20 cellular contexts compared by ENCODE assay signal in the genomic region with DNA sequence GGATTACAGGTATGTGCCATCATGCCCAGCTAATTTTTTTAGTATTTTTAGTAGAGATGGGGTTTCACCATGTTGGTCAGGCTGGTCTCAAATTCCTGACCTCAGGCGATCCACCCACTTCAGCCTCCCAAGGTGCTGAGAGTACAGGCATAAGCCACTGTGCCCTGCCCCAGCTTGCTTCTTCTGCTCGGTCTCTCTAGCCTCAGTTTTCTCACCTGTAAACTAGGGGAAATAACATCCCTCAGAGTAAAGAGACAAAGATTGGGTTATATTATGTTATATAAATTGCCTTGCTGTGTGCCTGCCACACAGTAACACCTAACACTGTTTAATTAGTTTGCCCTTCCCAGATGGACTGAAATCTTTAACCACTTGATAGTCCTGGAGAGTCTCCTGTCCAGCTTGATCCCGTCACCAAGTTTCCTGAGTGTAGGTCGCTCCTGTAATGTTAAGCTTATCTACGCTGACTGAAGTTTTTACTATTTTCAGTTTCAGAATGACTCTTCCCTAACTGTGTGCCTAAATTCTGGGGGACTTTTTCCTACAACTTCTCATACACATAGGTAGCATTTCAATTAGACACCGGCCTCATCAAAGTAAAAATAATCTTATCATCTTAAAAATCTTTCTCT.
DNase-seq lines count a peak whose midpoint lies in the region; ATAC-seq, FAIRE-seq and TF ChIP-seq lines count a peak whose summit lies in the region.
"Had no signal": no experiment of that assay in that cellular context is flagged by ENCODE, and none has a peak within 500 bp of the region (broad histone marks: within the 10 kb centered on the region; RNA-seq: fewer than 3 reads in every experiment).

No MANE protein-coding gene starts in this region.

- ATAC-seq in HG02885 (IDR thresholded peaks at IDR 0.05; ENCODE audit: poor library complexity, unreplicated experiment) = peak; percentile 89
- ATAC-seq in HG03575 (IDR thresholded peaks at IDR 0.05; ENCODE audit: extremely low read depth, insufficient number of reproducible peaks, low FRiP score, unreplicated experiment) = peak; percentile 53
- ATAC-seq in stimulated activated naive B cell treated with anti-CD40 and anti-IgM and Interleukin-4, amounts not matched to agents 10 μg/mL and 1 μg/mL and 100 μg/mL, for 72 hours (replicated peaks) = no peak
- no peak for ATAC-seq in HG02763 (IDR thresholded peaks at IDR 0.05; ENCODE audit: unreplicated experiment)
- ATAC-seq: activated T-helper 17 cell treated with anti-CD3 and anti-CD28 coated beads, Interleukin-2, amount 50 U/mL, for 72 hours; body of pancreas; heart left ventricle had no signal

- H3K4me1 Mint-ChIP-seq in nephron progenitor cell (no peaks in the 10 kb centered on the region), glutamatergic neuron (ENCODE audit: low read depth, unreplicated experiment) (peaks cover 14% of the 10 kb centered on the region)
- no peaks in the 10 kb centered on the region for H3K4me1 Mint-ChIP-seq in stimulated activated naive B cell treated with anti-CD40 and anti-IgM and Interleukin-4, amounts not matched to agents 10 μg/mL and 1 μg/mL and 100 μg/mL, for 72 hours
- H3K4me1 Mint-ChIP-seq: activated T-helper 17 cell treated with anti-CD3 and anti-CD28 coated beads, Interleukin-2, amount 50 U/mL, for 72 hours had no signal

- H3K4me3 Mint-ChIP-seq in nephron progenitor cell (no peak overlapping the region), glutamatergic neuron (ENCODE audit: unreplicated experiment) (no peak overlapping the region)
- H3K4me3 Mint-ChIP-seq in stimulated activated naive B cell treated with anti-CD40 and anti-IgM and Interleukin-4, amounts not matched to agents 10 μg/mL and 1 μg/mL and 100 μg/mL, for 72 hours = no peak overlapping the region
- H3K4me3 Mint-ChIP-seq: activated T-helper 17 cell treated with anti-CD3 and anti-CD28 coated beads, Interleukin-2, amount 50 U/mL, for 72 hours had no signal

- no peaks in the 10 kb centered on the region for H3K9me3 Mint-ChIP-seq in nephron progenitor cell
- peaks cover 0 to 2% of the 10 kb centered on the region in 2 donors for H3K9me3 Mint-ChIP-seq in stimulated activated naive B cell treated with anti-CD40 and anti-IgM and Interleukin-4, amounts not matched to agents 10 μg/mL and 1 μg/mL and 100 μg/mL, for 72 hours
- H3K9me3 Mint-ChIP-seq in glutamatergic neuron (ENCODE audit: unreplicated experiment) = peaks cover 4% of the 10 kb centered on the region
- H3K9me3 Mint-ChIP-seq: activated T-helper 17 cell treated with anti-CD3 and anti-CD28 coated beads, Interleukin-2, amount 50 U/mL, for 72 hours had no signal

- TF ChIP-seq CTCF in GM20000 (IDR thresholded peaks at IDR 0.05; ENCODE audit: extremely low read depth, missing control alignments) = no peak
- TF ChIP-seq CTCF in nephron progenitor cell (IDR thresholded peaks at IDR 0.05) = no peak
- no peak for TF ChIP-seq CTCF in glutamatergic neuron (IDR thresholded peaks at IDR 0.05; ENCODE audit: partially characterized antibody, unreplicated experiment)

- H3K27ac Mint-ChIP-seq in nephron progenitor cell (no peak overlapping the region), glutamatergic neuron (ENCODE audit: unreplicated experiment) (no peak overlapping the region)
- no peak overlapping the region for H3K27ac Mint-ChIP-seq in stimulated activated naive B cell treated with anti-CD40 and anti-IgM and Interleukin-4, amounts not matched to agents 10 μg/mL and 1 μg/mL and 100 μg/mL, for 72 hours
- H3K27ac Mint-ChIP-seq: activated T-helper 17 cell treated with anti-CD3 and anti-CD28 coated beads, Interleukin-2, amount 50 U/mL, for 72 hours had no signal

- no peaks in the 10 kb centered on the region for H3K36me3 Mint-ChIP-seq in nephron progenitor cell (ENCODE audit: low read depth)
- H3K36me3 Mint-ChIP-seq in stimulated activated naive B cell treated with anti-CD40 and anti-IgM and Interleukin-4, amounts not matched to agents 10 μg/mL and 1 μg/mL and 100 μg/mL, for 72 hours = no peaks in the 10 kb centered on the region
- no peaks in the 10 kb centered on the region for H3K36me3 Mint-ChIP-seq in glutamatergic neuron (ENCODE audit: unreplicated experiment)

- peaks cover 22% of the 10 kb centered on the region for H3K27me3 Mint-ChIP-seq in nephron progenitor cell (ENCODE audit: low read depth, poor library complexity)
- H3K27me3 Mint-ChIP-seq in stimulated activated naive B cell treated with anti-CD40 and anti-IgM and Interleukin-4, amounts not matched to agents 10 μg/mL and 1 μg/mL and 100 μg/mL, for 72 hours = no peaks in the 10 kb centered on the region
- peaks cover 7% of the 10 kb centered on the region for H3K27me3 Mint-ChIP-seq in glutamatergic neuron (ENCODE audit: unreplicated experiment)
- H3K27me3 Mint-ChIP-seq: activated T-helper 17 cell treated with anti-CD3 and anti-CD28 coated beads, Interleukin-2, amount 50 U/mL, for 72 hours had no signal

- FAIRE-seq in GM18507 (lab: Jason Lieb, UNC) = no peak
- FAIRE-seq: colon, G401.6 had no signal

- DNase-seq in GM18507 (ENCODE audit: extremely low spot score, insufficient read length, low read depth) = peak; percentile 1
- peak; percentile 15 for DNase-seq in GM20000 (ENCODE audit: low spot score)
- no peak for DNase-seq in nephron progenitor cell
- no peak for DNase-seq in stimulated activated naive B cell treated with anti-CD40 and anti-IgM and Interleukin-4, amounts not matched to agents 10 μg/mL and 1 μg/mL and 100 μg/mL, for 72 hours
- DNase-seq in glutamatergic neuron = no peak
- DNase-seq: ACHN; body of pancreas; heart left ventricle; NCI-H524 treated with DMSO at 0.1 percent for 48 hours; occipital lobe; Right ventricle myocardium superior; stimulated activated CD4-positive, alpha-beta T cell treated with anti-CD3 and anti-CD28 coated beads, Interleukin-12 subunit alpha, Interleukin-12 subunit beta, amount 100 ng/mL, for 4 hours; SW 1271; thyroid gland had no signal

Comparison
In these comparisons a context has a peak if more than half of its experiments do, and no peak if none do; other contexts are left out.
1. DNase-seq: peak in GM18507 (single experiment) and GM20000 (single experiment); none in nephron progenitor cell (single experiment), stimulated activated naive B cell treated with anti-CD40 and anti-IgM and Interleukin-4, amounts not matched to agents 10 μg/mL and 1 μg/mL and 100 μg/mL, for 72 hours (single experiment) and glutamatergic neuron (single experiment).
2. ATAC-seq: peak in HG02885 (single experiment) and HG03575 (single experiment); none in stimulated activated naive B cell treated with anti-CD40 and anti-IgM and Interleukin-4, amounts not matched to agents 10 μg/mL and 1 μg/mL and 100 μg/mL, for 72 hours (0 of 2) and HG02763 (single experiment).